Comparison of ENCODE assay signal across 8 cellular contexts in genomic region chr2:183038341-183039300, GRCh38. TPM values are rescaled to one million over a fixed set of nuclear protein-coding genes. Genes with fewer than 3 reads are reported as not detected.
DNase-seq lines count a peak whose midpoint lies in the region; ATAC-seq and TF ChIP-seq lines count a peak whose summit lies in the region.

NCKAP1 (minus strand) TSS chr2:183038457; CDS start chr2:183038099, 358 bp downstream.

- no peak for TF ChIP-seq POLR2A in breast epithelium (IDR thresholded peaks at IDR 0.05)

- H3K9ac ChIP-seq in iPS-18a (ENCODE audit: low read length): peak within 1 kb of the TSS; percentile 79

- peaks cover 3% of the 10 kb centered on the region for H3K9me3 ChIP-seq in WERI-Rb-1 (ENCODE audit: severe bottlenecking)
- no peaks in the 10 kb centered on the region for H3K9me3 ChIP-seq in breast epithelium
- no peaks in the 10 kb centered on the region for H3K9me3 ChIP-seq in iPS-18a (ENCODE audit: control insufficient read depth, low read depth, low read length)

- H3K27ac ChIP-seq in WERI-Rb-1: peak within 1 kb of the TSS; percentile 93
- peak within 1 kb of the TSS; percentile 100 for H3K27ac ChIP-seq in breast epithelium
- H3K27ac ChIP-seq in iPS-18a (ENCODE audit: low read length): peak within 1 kb of the TSS; percentile 63

- H3K4me1 ChIP-seq in breast epithelium: peaks cover 0 to 18% of the 10 kb centered on the region in 2 donors
- H3K4me1 ChIP-seq in iPS-18a (ENCODE audit: control insufficient read depth, low read depth, low read length): peaks cover 34% of the 10 kb centered on the region

- peaks cover 5% of the 10 kb centered on the region for H3K36me3 ChIP-seq in WERI-Rb-1
- H3K36me3 ChIP-seq in breast epithelium: no peaks in the 10 kb centered on the region
- no peaks in the 10 kb centered on the region for H3K36me3 ChIP-seq in iPS-18a (ENCODE audit: control insufficient read depth, low read depth, low read length)

- peak; percentile 71 for ATAC-seq in HG02623 (IDR thresholded peaks at IDR 0.05; ENCODE audit: unreplicated experiment)

- peak; percentile 87 for TF ChIP-seq CTCF in GM12874 (IDR thresholded peaks at IDR 0.05; ENCODE audit: insufficient read depth, low read depth, low read length)
- peak; percentile 72 for TF ChIP-seq CTCF in WERI-Rb-1 (IDR thresholded peaks at IDR 0.05; ENCODE audit: low read depth, low read length)
- peak; percentile 24 to 99 (median 47) for TF ChIP-seq CTCF in breast epithelium (IDR thresholded peaks at IDR 0.05)

- DNase-seq in NCI-H1694 treated with DMSO at 0.1 percent for 48 hours (lab: John Stamatoyannopoulos, UW) (peak; percentile 81), WERI-Rb-1 (peak; percentile 90), breast epithelium (ENCODE audit: low spot score in 2 of 2) (peak; percentile 84 to 89), skeletal muscle cell (ENCODE audit: low read depth) (peak; percentile 35), NK-92 (lab: John Stamatoyannopoulos, UW; ENCODE audit: unreplicated experiment) (no peak)

- intact Hi-C loops in breast epithelium (cut with DNase I; ENCODE audit: low total_unique reads): no loop called here

- H3K27me3 ChIP-seq in WERI-Rb-1 (ENCODE audit: insufficient read depth, low read depth, severe bottlenecking): no peaks in the 10 kb centered on the region
- no peaks in the 10 kb centered on the region for H3K27me3 ChIP-seq in breast epithelium
- peaks cover 14% of the 10 kb centered on the region for H3K27me3 ChIP-seq in iPS-18a (ENCODE audit: control insufficient read depth, insufficient read depth, low read length)

- H3K4me3 ChIP-seq in WERI-Rb-1 (ENCODE audit: low read depth, low read length) (peak within 1 kb of the TSS; percentile 71), breast epithelium (peak within 1 kb of the TSS; percentile 87 to 96 (median 93)), iPS-18a (ENCODE audit: low read length) (peak within 1 kb of the TSS; percentile 96), skeletal muscle cell (ENCODE audit: low read depth, low read length) (peak within 1 kb of the TSS; percentile 85)

RNA-seq across cellular contexts. Expression of gene NCKAP1, which starts in this region (rescaled TPM):
- total RNA-seq in breast epithelium: 100 to 1,000 TPM; 122 to 270 (median 186) TPM
